ENCODE assay signal across 23 cellular contexts in the genomic region with DNA sequence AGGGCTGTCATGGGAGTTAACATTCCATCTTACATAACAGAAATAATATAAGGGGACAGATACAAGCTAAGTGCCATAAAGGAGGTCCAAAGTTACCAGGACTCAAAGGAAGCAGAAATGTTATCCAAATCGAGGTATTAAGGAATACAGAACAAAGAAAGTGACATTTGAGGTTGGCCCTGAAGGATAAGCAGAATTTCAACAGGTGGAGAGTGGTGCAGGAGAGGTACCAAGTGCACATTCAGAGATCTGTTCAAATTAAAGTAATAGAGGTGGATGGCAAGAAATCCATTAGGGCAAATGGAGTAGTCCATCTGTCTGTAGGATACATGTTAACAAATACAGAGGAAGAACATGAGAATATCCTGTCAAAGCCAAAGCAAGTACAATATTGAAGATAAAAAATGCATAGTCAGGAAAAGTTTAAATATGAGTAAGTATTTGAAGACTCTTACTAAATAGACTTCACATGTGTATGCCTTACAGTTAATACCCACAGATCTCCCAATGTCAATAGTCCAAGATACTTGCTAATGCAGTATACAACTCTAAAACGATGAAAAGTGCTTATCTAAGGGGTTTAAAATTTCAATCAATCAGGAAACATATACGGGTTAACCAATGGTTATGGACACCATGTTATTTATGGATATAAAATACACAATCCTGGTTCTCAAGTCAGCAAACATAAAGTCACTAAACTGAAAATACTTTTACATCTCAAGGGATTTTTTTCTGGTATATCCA. TPM values are rescaled to one million over a fixed set of nuclear protein-coding genes. Genes with fewer than 3 reads are reported as not detected.
DNase-seq lines count a peak whose midpoint lies in the region; ATAC-seq and TF ChIP-seq lines count a peak whose summit lies in the region.
"Had no signal": no experiment of that assay in that cellular context is flagged by ENCODE, and none has a peak within 500 bp of the region (broad histone marks: within the 10 kb centered on the region; RNA-seq: fewer than 3 reads in every experiment).

No MANE protein-coding gene starts in this region.

- no peaks in the 10 kb centered on the region for H3K27me3 Mint-ChIP-seq in activated CD8-positive, alpha-beta memory T cell treated with anti-CD3 and anti-CD28 coated beads, Interleukin-2, amount 10 ng/mL, durations not matched to agents 7 days and 5 days
- H3K27me3 Mint-ChIP-seq: progenitor cell of endocrine pancreas had no signal

- no peak for TF ChIP-seq EP300 in SK-N-SH (IDR thresholded peaks at IDR 0.05; ENCODE audit: borderline replicate concordance in 1 of 2, low read depth in 1 of 2, low read length in 1 of 2)
- no peak for TF ChIP-seq EP300 in gastroesophageal sphincter (IDR thresholded peaks at IDR 0.05)

- CTCF ChIA-PET in activated CD8-positive, alpha-beta memory T cell treated with anti-CD3 and anti-CD28 coated beads, Interleukin-2, amount 10 ng/mL, durations not matched to agents 7 days and 5 days (lab: Charles Lee), result interaction anchor here (0.6 kb wide), 1 partner anchor 11 kb away, joined by 4 read pairs; no protein-coding TSS in a partner anchor
- CTCF ChIA-PET in SK-N-SH (lab: Yijun Ruan, JAX), result interaction anchor here (0.9 to 1.6 kb wide), 2 partner anchors 8 to 26 kb away, joined by 3 read pairs; no protein-coding TSS in a partner anchor

- no peak overlapping the region for H3K4me3 Mint-ChIP-seq in activated CD8-positive, alpha-beta memory T cell treated with anti-CD3 and anti-CD28 coated beads, Interleukin-2, amount 10 ng/mL, durations not matched to agents 7 days and 5 days
- H3K4me3 Mint-ChIP-seq: H9 had no signal

- H3K4me1 Mint-ChIP-seq in activated CD8-positive, alpha-beta memory T cell treated with anti-CD3 and anti-CD28 coated beads, Interleukin-2, amount 10 ng/mL, durations not matched to agents 7 days and 5 days, result peaks cover 79% of the 10 kb centered on the region

- H3K9me3 ChIP-seq in DND-41 (ENCODE audit: insufficient read depth, low read length, severe bottlenecking) (no peaks in the 10 kb centered on the region), SK-N-SH (no peaks in the 10 kb centered on the region), gastroesophageal sphincter (no peaks in the 10 kb centered on the region)
- H3K9me3 ChIP-seq: BLaER1, Caco-2, neutrophil, thoracic aorta had no signal

- H3K27ac ChIP-seq in DND-41 (ENCODE audit: low read length) (peak overlapping the region; percentile 71), SK-N-SH (ENCODE audit: low read depth in 2 of 2, low read length in 1 of 2) (peak overlapping the region in 1 of 2 experiments; percentile 68; a peak in 2 of 4 replicates), gastroesophageal sphincter (peak overlapping the region in 3 of 4 donors; percentile 3 to 16 (median 6))
- H3K27ac ChIP-seq: BLaER1, neutrophil, thoracic aorta had no signal

- H3K9ac ChIP-seq in DND-41 (ENCODE audit: low read depth, low read length), result peak overlapping the region; percentile 73
- no peak overlapping the region for H3K9ac ChIP-seq in SK-N-SH
- H3K9ac ChIP-seq: BLaER1 had no signal

- DNase-seq in activated CD8-positive, alpha-beta memory T cell treated with anti-CD3 and anti-CD28 coated beads, Interleukin-2, amount 10 ng/mL, durations not matched to agents 7 days and 5 days, result no peak
- no peak for DNase-seq in activated CD8-positive, alpha-beta memory T cell treated with anti-CD3 and anti-CD28 coated beads, Interleukin-2, amount 50 U/mL, for 48 hours
- DNase-seq in DND-41, result no peak
- no peak for DNase-seq in SK-N-SH
- DNase-seq in activated CD4-positive, alpha-beta T cell treated with anti-CD3 and anti-CD28 coated beads for 48 hours, result no peak
- DNase-seq in cerebellar nuclear complex (lab: John Stamatoyannopoulos, UW), result no peak
- no peak for DNase-seq in EL
- DNase-seq: ACHN; activated CD4-positive, alpha-beta T cell treated with anti-CD3 and anti-CD28 coated beads for 4 hours; activated effector memory CD4-positive, alpha-beta T cell treated with anti-CD3 and anti-CD28 coated beads, Interleukin-2, amount 50 U/mL, for 16 hours; Caco-2; DMS79; H9; KG1; mesenchymal stem cell; NCI-H146; NCI-H446; stimulated activated naive CD4-positive, alpha-beta T cell treated with Interleukin-2 at 50 U/mL for 16 hours had no signal

- no peaks in the 10 kb centered on the region for H3K9me3 Mint-ChIP-seq in activated CD8-positive, alpha-beta memory T cell treated with anti-CD3 and anti-CD28 coated beads, Interleukin-2, amount 10 ng/mL, durations not matched to agents 7 days and 5 days (ENCODE audit: low read depth)
- H3K9me3 Mint-ChIP-seq: H9 had no signal

- peaks cover 90% of the 10 kb centered on the region for H3K36me3 ChIP-seq in DND-41 (ENCODE audit: insufficient read depth, low read length)
- peaks cover 56 to 86% of the 10 kb centered on the region in 2 experiments for H3K36me3 ChIP-seq in SK-N-SH (replicated peaks in 1 of 2; ENCODE audit: control insufficient read depth in 1 of 2, insufficient read depth in 2 of 2, low read length in 1 of 2)
- H3K36me3 ChIP-seq in gastroesophageal sphincter, result no peaks in the 10 kb centered on the region
- H3K36me3 ChIP-seq: BLaER1, neutrophil, thoracic aorta had no signal

- H3K79me2 ChIP-seq in DND-41 (ENCODE audit: insufficient read depth, low read length) (peaks cover 100% of the 10 kb centered on the region), SK-N-SH (ENCODE audit: insufficient read depth) (peaks cover 100% of the 10 kb centered on the region)

- POLR2A ChIA-PET in SK-N-SH (lab: Yijun Ruan, JAX), result no interaction called here

- TF ChIP-seq RAD21 in SK-N-SH (IDR thresholded peaks at IDR 0.05; ENCODE audit: low read length), result no peak

- ATAC-seq in activated CD8-positive, alpha-beta memory T cell treated with anti-CD3 and anti-CD28 coated beads, Interleukin-2, amount 10 ng/mL, durations not matched to agents 7 days and 5 days, result no peak
- ATAC-seq in DND-41 (ENCODE audit: insufficient read depth, low read depth), result 0 out of 3 replicates have a peak, but pooled peaks have one; percentile 6
- no peak for ATAC-seq in gastroesophageal sphincter

- H4K20me1 ChIP-seq in DND-41 (ENCODE audit: insufficient read depth, low read length) (peaks cover 42% of the 10 kb centered on the region; the same call in 1 of the 2 replicates), SK-N-SH (ENCODE audit: insufficient read depth) (peaks cover 64% of the 10 kb centered on the region)

- H2AFZ ChIP-seq in DND-41 (ENCODE audit: low read depth, low read length), result no peak overlapping the region
- no peak overlapping the region for H2AFZ ChIP-seq in SK-N-SH (ENCODE audit: low read depth)

- H3K27ac Mint-ChIP-seq in activated CD8-positive, alpha-beta memory T cell treated with anti-CD3 and anti-CD28 coated beads, Interleukin-2, amount 10 ng/mL, durations not matched to agents 7 days and 5 days, result peak overlapping the region; percentile 29
- H3K27ac Mint-ChIP-seq: progenitor cell of endocrine pancreas had no signal

- peaks cover 50% of the 10 kb centered on the region for H3K36me3 Mint-ChIP-seq in activated CD8-positive, alpha-beta memory T cell treated with anti-CD3 and anti-CD28 coated beads, Interleukin-2, amount 10 ng/mL, durations not matched to agents 7 days and 5 days

- peak overlapping the region; percentile 9 to 29; a peak in 3 of 4 replicates for H3K4me3 ChIP-seq in DND-41 (ENCODE audit: low read depth in 1 of 2, low read length in 2 of 2)
- H3K4me3 ChIP-seq in SK-N-SH (ENCODE audit: low read depth in 2 of 2, low read length in 1 of 2), result no peak overlapping the region
- H3K4me3 ChIP-seq in gastroesophageal sphincter, result no peak overlapping the region
- H3K4me3 ChIP-seq: BLaER1, thoracic aorta had no signal

- no peak for TF ChIP-seq CTCF in DND-41 (IDR thresholded peaks at IDR 0.05; ENCODE audit: borderline replicate concordance, extremely low read depth, low read length, poor library complexity, severe bottlenecking)
- TF ChIP-seq CTCF in SK-N-SH (IDR thresholded peaks at IDR 0.05), result no peak
- no peak for TF ChIP-seq CTCF in gastroesophageal sphincter (IDR thresholded peaks at IDR 0.05)

- peaks cover 99% of the 10 kb centered on the region for H3K4me1 ChIP-seq in DND-41 (ENCODE audit: insufficient read depth, low read length)
- H3K4me1 ChIP-seq in SK-N-SH (ENCODE audit: control insufficient read depth in 1 of 2, insufficient read depth in 2 of 2, low read depth in 1 of 2, low read length in 1 of 2), result peaks cover 31 to 36% of the 10 kb centered on the region in 2 experiments; a peak in 3 of 4 replicates
- peaks cover 5 to 80% (median 13%) of the 10 kb centered on the region in 3 donors for H3K4me1 ChIP-seq in gastroesophageal sphincter

- TF ChIP-seq POLR2A in gastroesophageal sphincter (IDR thresholded peaks at IDR 0.05), result no peak

- H3K4me2 ChIP-seq in DND-41 (ENCODE audit: insufficient read depth, low read length) (peak overlapping the region; percentile 68), SK-N-SH (no peak overlapping the region; the same call in 1 of the 2 replicates)

- WGBS in SK-N-SH (ENCODE audit: low lambda C conversion rate), result 95% methylated on average over 3 of the region's 3 CpGs
- 37 to 50% methylated on average over 2 to 3 of the region's 3 CpGs for WGBS in gastroesophageal sphincter (ENCODE audit: low coverage in 1 of 2), 2 donors

- H3K9me2 ChIP-seq in SK-N-SH, result no peaks in the 10 kb centered on the region

- peaks cover 29% of the 10 kb centered on the region for H3F3A ChIP-seq in SK-N-SH (replicated peaks; ENCODE audit: insufficient read depth)

- H3K27me3 ChIP-seq in DND-41 (ENCODE audit: insufficient read depth, low read length, poor library complexity) (no peaks in the 10 kb centered on the region), SK-N-SH (ENCODE audit: insufficient read depth) (no peaks in the 10 kb centered on the region), gastroesophageal sphincter (no peaks in the 10 kb centered on the region)
- H3K27me3 ChIP-seq: neutrophil had no signal

TF ChIP-seq in SK-N-SH, 30 proteins besides CTCF, POLR2A, EP300 and RAD21:
- TF ChIP-seq EZH2phosphoT487 (IDR thresholded peaks at IDR 0.05; ENCODE audit: borderline replicate concordance, low read depth) (no peak), FOXM1 (IDR thresholded peaks at IDR 0.05; ENCODE audit: low read depth) (no peak), TAF1 (IDR thresholded peaks at IDR 0.05; ENCODE audit: borderline replicate concordance, low read depth, low read length) (no peak), FOSL2 (IDR thresholded peaks at IDR 0.05; ENCODE audit: borderline replicate concordance, low read depth) (no peak), POLR2AphosphoS5 (IDR thresholded peaks at IDR 0.05; ENCODE audit: low read depth, low read length) (peak; percentile 36; the same call in 1 of the 2 replicates)

RNA-seq across cellular contexts. Expression of gene CDK6, which starts 9.9 kb away (rescaled TPM):
- 100 to 1,000 TPM; 118 to 229 TPM for total RNA-seq in activated CD8-positive, alpha-beta memory T cell treated with anti-CD3 and anti-CD28 coated beads, Interleukin-2, amount 10 ng/mL, durations not matched to agents 7 days and 5 days
- 30.3 and 33.2 TPM in 2 replicates for polyA plus RNA-seq in SK-N-SH (2012; rRNA removed)
- polyA plus RNA-seq in SK-N-SH (2012; cell fraction: cytosol; rRNA removed), result 29.6 and 31.5 TPM in 2 replicates
- polyA plus RNA-seq in SK-N-SH (2012; cell fraction: nucleus; rRNA removed), result 53.3 and 69.9 TPM in 2 replicates
- total RNA-seq in gastroesophageal sphincter, result 10 to 100 TPM; 19.7 to 51.1 (median 33.8) TPM

Comparison
In these comparisons a context has a peak if more than half of its experiments do, and no peak if none do; other contexts are left out.
1. H3K4me3 ChIP-seq: peak in DND-41 (2 of 2); none in SK-N-SH (0 of 2) and gastroesophageal sphincter (0 of 2).